24 cellular contexts compared by ENCODE assay signal in genomic region chr1:226093621-226094020, GRCh38. TPM values are rescaled to one million over a fixed set of nuclear protein-coding genes. Genes with fewer than 3 reads are reported as not detected.
DNase-seq lines count a peak whose midpoint lies in the region; ATAC-seq and TF ChIP-seq lines count a peak whose summit lies in the region.
"Had no signal": no experiment of that assay in that cellular context is flagged by ENCODE, and none has a peak within 500 bp of the region (broad histone marks: within the 10 kb centered on the region; RNA-seq: fewer than 3 reads in every experiment).

No MANE protein-coding gene starts in this region.

- intact Hi-C loops in sciatic nerve (cut with DNase I): no loop called here

- no peaks in the 10 kb centered on the region for H3K9me3 ChIP-seq in MM.1S (replicated peaks; ENCODE audit: insufficient read depth, low read length)
- H3K9me3 ChIP-seq: SJSA1 had no signal

- H3K4me3 ChIP-seq in MM.1S (ENCODE audit: low read length): no peak overlapping the region
- H3K4me3 ChIP-seq: PC-9, SJSA1 had no signal

- H4K20me1 ChIP-seq in MM.1S (ENCODE audit: insufficient read depth, low read length): no peaks in the 10 kb centered on the region

- H3K4me2 ChIP-seq in MM.1S (ENCODE audit: low read depth, low read length): no peak overlapping the region
- H3K4me2 ChIP-seq: PC-9 had no signal

- no peak overlapping the region for H2AFZ ChIP-seq in MM.1S (ENCODE audit: low read length)
- H2AFZ ChIP-seq: PC-9 had no signal

- no peaks in the 10 kb centered on the region for H3K36me3 ChIP-seq in MM.1S (replicated peaks; ENCODE audit: insufficient read depth, low read length)
- H3K36me3 ChIP-seq: SJSA1 had no signal

- H3F3A ChIP-seq in MM.1S (ENCODE audit: insufficient read depth, low read length): no peaks in the 10 kb centered on the region

- no peaks in the 10 kb centered on the region for H3K27me3 ChIP-seq in MM.1S (replicated peaks; ENCODE audit: insufficient read depth, low read length)
- H3K27me3 ChIP-seq: SJSA1 had no signal

- H3K4me1 ChIP-seq in MM.1S (ENCODE audit: low read length): no peaks in the 10 kb centered on the region

- no peaks in the 10 kb centered on the region for H3K79me2 ChIP-seq in MM.1S (ENCODE audit: low read length)

- no peaks in the 10 kb centered on the region for H3K9me2 ChIP-seq in MM.1S (replicated peaks; ENCODE audit: insufficient read depth, low read length)

- TF ChIP-seq CTCF in MM.1S (IDR thresholded peaks at IDR 0.05; ENCODE audit: low read length): no peak

- no peak overlapping the region for H3K9ac ChIP-seq in MM.1S (ENCODE audit: low read length)

- no peak for ATAC-seq in sciatic nerve
- no peak for ATAC-seq in GM18498 (IDR thresholded peaks at IDR 0.05; ENCODE audit: unreplicated experiment)
- ATAC-seq: CD8-positive, alpha-beta T cell; HCT116 had no signal

- DNase-seq in D341Med (ENCODE audit: low spot score): peak; percentile 18
- peak; percentile 3 for DNase-seq in MM.1S
- peak; percentile 64 for DNase-seq in mesenteric fat pad (ENCODE audit: low spot score)
- DNase-seq in sciatic nerve (ENCODE audit: low spot score): peak; percentile 14
- DNase-seq in activated CD8-positive, alpha-beta memory T cell treated with anti-CD3 and anti-CD28 coated beads for 24 hours: no peak
- no peak for DNase-seq in dedifferentiated amniotic fluid mesenchymal stem cell (ENCODE audit: extremely low spot score)
- DNase-seq: CD8-positive, alpha-beta T cell; DMS79 treated with DMSO at 0.1 percent for 48 hours; GF-D8; Karpas-422; NCI-H1105; NCI-H146; NCI-H2029; NCI-H446; NCI-H524 treated with DMSO at 0.1 percent for 48 hours; NCI-H774; PC-9; Right ventricle myocardium superior; RPMI8226 had no signal

- no peak overlapping the region for H3K27ac ChIP-seq in MM.1S (ENCODE audit: low read length)
- H3K27ac ChIP-seq: C4-2B, HL-60, PC-9, SJSA1 had no signal

RNA-seq across cellular contexts. Expression of gene H3-3A, which starts 31.1 kb away (rescaled TPM):
- total RNA-seq in mesenteric fat pad: 321 TPM
- total RNA-seq in sciatic nerve: 314 TPM

Comparison
In these comparisons a context has a peak if more than half of its experiments do, and no peak if none do; other contexts are left out.
1. DNase-seq: peak in D341Med (single experiment), MM.1S (single experiment), mesenteric fat pad (single experiment) and sciatic nerve (single experiment); none in activated CD8-positive, alpha-beta memory T cell treated with anti-CD3 and anti-CD28 coated beads for 24 hours (single experiment) and dedifferentiated amniotic fluid mesenchymal stem cell (single experiment).